Comparison of ENCODE assay signal across 23 cellular contexts in genomic region chr17:50792132-50792531, GRCh38. TPM values are rescaled to one million over a fixed set of nuclear protein-coding genes. Genes with fewer than 3 reads are reported as not detected.
DNase-seq lines count a peak whose midpoint lies in the region; ATAC-seq, FAIRE-seq and TF ChIP-seq lines count a peak whose summit lies in the region.
"Had no signal": no experiment of that assay in that cellular context is flagged by ENCODE, and none has a peak within 500 bp of the region (broad histone marks: within the 10 kb centered on the region; RNA-seq: fewer than 3 reads in every experiment).

No MANE protein-coding gene starts in this region.

- no peaks in the 10 kb centered on the region for H3K79me2 ChIP-seq in K562 (ENCODE audit: control insufficient read depth, insufficient read depth, low read length)

- H3K27me3 ChIP-seq in K562 (ENCODE audit: control insufficient read depth in 2 of 2, insufficient read depth in 2 of 2, low read length in 2 of 2): no peaks in the 10 kb centered on the region
- H3K27me3 ChIP-seq in left ventricle myocardium inferior (ENCODE audit: low read depth): no peaks in the 10 kb centered on the region
- H3K27me3 ChIP-seq: BE2C, BLaER1 had no signal

- H3K27ac ChIP-seq in K562 (ENCODE audit: extremely low read depth, low read depth, low read length) (no peak overlapping the region), left ventricle myocardium inferior (replicated peaks) (no peak overlapping the region)
- H3K27ac ChIP-seq: BLaER1, C4-2B had no signal

- no peaks in the 10 kb centered on the region for H3K9me1 ChIP-seq in K562 (ENCODE audit: control insufficient read depth, insufficient read depth, low read length)

- H3K9me3 Mint-ChIP-seq in CD14-positive monocyte: no peaks in the 10 kb centered on the region
- H3K9me3 Mint-ChIP-seq: CD4-positive, alpha-beta memory T cell; CD8-positive, alpha-beta memory T cell had no signal

- no peak overlapping the region for H3K4me3 Mint-ChIP-seq in CD14-positive monocyte
- H3K4me3 Mint-ChIP-seq: CD4-positive, alpha-beta memory T cell; CD4-positive, CD25-positive, alpha-beta regulatory T cell; CD8-positive, alpha-beta memory T cell had no signal

- ATAC-seq in K562: peak; percentile 64

- TF ChIP-seq POLR2A in K562 (conservative IDR thresholded peaks at IDR 0.05): no peak

- in situ Hi-C loops in K562 (cut with MboI): no loop called here

- TF ChIP-seq CTCF in CD14-positive monocyte (IDR thresholded peaks at IDR 0.05): no peak
- TF ChIP-seq CTCF in K562 (IDR thresholded peaks at IDR 0.05 in 2 of 3, conservative IDR thresholded peaks at IDR 0.05 in 1 of 3; ENCODE audit: insufficient read depth in 2 of 3, low read depth in 1 of 3, low read length in 3 of 3): no peak
- TF ChIP-seq CTCF in left ventricle myocardium inferior (IDR thresholded peaks at IDR 0.05; ENCODE audit: borderline replicate concordance): no peak

- peaks cover 0 to 13% (median 7%) of the 10 kb centered on the region in 3 donors for H3K27me3 Mint-ChIP-seq in CD14-positive monocyte (ENCODE audit: low read depth in 3 of 3)

- peak; percentile 40 for FAIRE-seq in K562 (lab: Jason Lieb, UNC)
- FAIRE-seq: A204.1, D721Med, G401.6, GM12891, GM19239 had no signal

- CTCF ChIA-PET in K562 (lab: Yijun Ruan, JAX; ENCODE audit: low intra/inter-chr PET ratio): no interaction called here

- H3K27ac Mint-ChIP-seq in CD14-positive monocyte: peak overlapping the region in 4 of 7 donors; percentile 82 to 94 (median 92)
- H3K27ac Mint-ChIP-seq: CD4-positive, alpha-beta memory T cell; CD4-positive, CD25-positive, alpha-beta regulatory T cell; CD8-positive, alpha-beta memory T cell had no signal

- H3K9me3 ChIP-seq in K562 (replicated peaks; ENCODE audit: control insufficient read depth, insufficient read depth, low read depth, low read length) (no peaks in the 10 kb centered on the region), left ventricle myocardium inferior (replicated peaks) (no peaks in the 10 kb centered on the region)
- H3K9me3 ChIP-seq: BE2C, BLaER1 had no signal

- no TSS peak for BruUV-seq in K562 (replicated peaks; lab: Mats Ljungman, UMichigan)

- H3K36me3 Mint-ChIP-seq in CD14-positive monocyte: no peaks in the 10 kb centered on the region
- H3K36me3 Mint-ChIP-seq: CD4-positive, alpha-beta memory T cell; CD4-positive, CD25-positive, alpha-beta regulatory T cell; CD8-positive, alpha-beta memory T cell had no signal

- no peak for TF ChIP-seq EP300 in K562 (IDR thresholded peaks at IDR 0.05; ENCODE audit: low read length)

- no peak for TF ChIP-seq RAD21 in K562 (CRISPR knock-in tag; conservative IDR thresholded peaks at IDR 0.05 in 1 of 2, IDR thresholded peaks at IDR 0.05 in 1 of 2)

- H3K36me3 ChIP-seq in K562 (ENCODE audit: control insufficient read depth, insufficient read depth, low read length): no peaks in the 10 kb centered on the region
- no peaks in the 10 kb centered on the region for H3K36me3 ChIP-seq in left ventricle myocardium inferior
- H3K36me3 ChIP-seq: BE2C, BLaER1 had no signal

- no peak for DNase-seq in CD14-positive monocyte (ENCODE audit: low spot score)
- DNase-seq in K562 (ENCODE audit: extremely low read depth in 1 of 4, low spot score in 3 of 4): peak in 1 of 4 experiments; percentile 15
- DNase-seq in cerebellar cortex (ENCODE audit: low spot score): no peak
- DNase-seq in left ventricle myocardium inferior: no peak
- DNase-seq in activated naive CD4-positive, alpha-beta T cell (lab: John Stamatoyannopoulos, UW): no peak
- DNase-seq: 8988T; ACHN; BE2C; CD4-positive, alpha-beta memory T cell; CD4-positive, CD25-positive, alpha-beta regulatory T cell; CD8-positive, alpha-beta memory T cell; COR-L47; DMS79 treated with DMSO at 0.1 percent for 48 hours; GF-D8 had no signal

- H3K9ac ChIP-seq in K562 (ENCODE audit: insufficient read depth in 1 of 2, low read depth in 2 of 2, low read length in 2 of 2): no peak overlapping the region
- H3K9ac ChIP-seq: BLaER1 had no signal

- intact Hi-C loops in CD14-positive monocyte (cut with micrococcal nuclease): no loop called here
- intact Hi-C loops in K562 (cut with micrococcal nuclease): no loop called here
- intact Hi-C loops in left ventricle myocardium inferior (cut with micrococcal nuclease): no loop called here

- peaks cover 0 to 3% of the 10 kb centered on the region in 2 experiments; a peak in 2 of 5 replicates for H3K4me1 ChIP-seq in K562 (replicated peaks in 1 of 2; ENCODE audit: control insufficient read depth in 2 of 2, insufficient read depth in 2 of 2, low read length in 2 of 2)
- no peaks in the 10 kb centered on the region for H3K4me1 ChIP-seq in left ventricle myocardium inferior

- H3K4me2 ChIP-seq in K562 (ENCODE audit: insufficient read depth, low read length): no peak overlapping the region
- H3K4me2 ChIP-seq: BLaER1 had no signal

- H3K4me3 ChIP-seq in K562 (no peak overlapping the region), left ventricle myocardium inferior (no peak overlapping the region)
- H3K4me3 ChIP-seq: BLaER1 had no signal

- H2AFZ ChIP-seq in K562 (ENCODE audit: low read depth, low read length): peak overlapping the region; percentile 33; the same call in 1 of the 2 replicates

- POLR2A ChIA-PET in K562 (lab: Yijun Ruan, JAX): interaction anchor here (1.4 kb wide), 1 partner anchor 10 kb away, joined by 4 read pairs; no protein-coding TSS in a partner anchor

- peaks cover 41% of the 10 kb centered on the region for H3K4me1 Mint-ChIP-seq in CD14-positive monocyte
- H3K4me1 Mint-ChIP-seq: CD4-positive, alpha-beta memory T cell had no signal

- WGBS in K562 (ENCODE audit: insufficient coverage, low coverage, missing lambda C conversion rate): 30% methylated on average over 7 of the region's 7 CpGs

- 0 out of 2 replicates have a peak, but pooled peaks cover 3% of the 10 kb centered on the region for H4K20me1 ChIP-seq in K562 (replicated peaks; ENCODE audit: control insufficient read depth, insufficient read depth, low read length)
- H4K20me1 ChIP-seq: BLaER1 had no signal

TF ChIP-seq in K562, 482 proteins besides CTCF, POLR2A, EP300 and RAD21 (continues in another document):
- no peak for TF ChIP-seq NR2C2 (CRISPR knock-in tag; IDR thresholded peaks at IDR 0.05)
- peak; percentile 35; the same call in 1 of the 2 replicates for TF ChIP-seq NR2C2 (tag; IDR thresholded peaks at IDR 0.05)
- TF ChIP-seq ZNF23 (CRISPR knock-in tag; IDR thresholded peaks at IDR 0.05): no peak

RNA-seq across cellular contexts. Expression of gene ANKRD40CL, which starts 24.8 kb away (rescaled TPM):
- polyA plus RNA-seq in CD14-positive monocyte: not detected
- total RNA-seq in K562 (2011; cell fraction: chromatin; rRNA removed; ENCODE audit: low replicate concordance): not detected in 2 replicates
- total RNA-seq in K562 (2011; cell fraction: nucleolus; rRNA removed): not detected in 2 replicates
- not detected in 2 replicates for total RNA-seq in K562 (2011; cell fraction: nucleoplasm; rRNA removed)
- total RNA-seq in K562 (2014; rRNA removed): not detected in 2 replicates
- total RNA-seq in K562 (2014; rRNA removed; fragmentation: Illumina TruSeq; extraction: Trizol): not detected in 2 replicates
- total RNA-seq in K562 (2015; rRNA removed; fragmentation: Illumina TruSeq; extraction: Trizol): not detected in 2 replicates
- not detected in 2 replicates for total RNA-seq in K562 (2021)
- polyA plus RNA-seq in K562 (2011; rRNA removed): not detected in 2 replicates
- polyA plus RNA-seq in K562 (2011; cell fraction: cytosol; rRNA removed): not detected in 2 replicates
- not detected in 2 replicates for polyA plus RNA-seq in K562 (2011; cell fraction: nucleus; rRNA removed)
- not detected in 2 replicates for polyA plus RNA-seq in K562 (2012)
- polyA plus RNA-seq in K562 (2014; fragmentation: Illumina TruSeq; extraction: Trizol): not detected in 2 replicates
- not detected for polyA plus RNA-seq in K562 (2014; fragmentation: Nextera tagmentation; extraction: Ambion mirVana)
- not detected in 2 replicates for polyA plus RNA-seq in K562 (2014; rRNA removed)
- polyA minus RNA-seq in K562 (2011; rRNA and poly(A)+ RNA removed): not detected in 2 replicates
- polyA minus RNA-seq in K562 (2011; cell fraction: cytosol; rRNA and poly(A)+ RNA removed): not detected in 2 replicates
- not detected in 2 replicates for polyA minus RNA-seq in K562 (2011; cell fraction: nucleus; rRNA and poly(A)+ RNA removed)
- not detected for total RNA-seq in left ventricle myocardium inferior
- total RNA-seq: A673; CD4-positive, alpha-beta memory T cell; CD4-positive, CD25-positive, alpha-beta regulatory T cell; CD8-positive, alpha-beta memory T cell had no signal
- polyA plus RNA-seq: AG04450; CD4-positive, alpha-beta memory T cell; CD4-positive, CD25-positive, alpha-beta regulatory T cell; CD8-positive, alpha-beta memory T cell had no signal

RNA-seq across cellular contexts. Expression of gene WFIKKN2, which starts 43.3 kb away (rescaled TPM):
- polyA plus RNA-seq in CD14-positive monocyte (not detected), K562 (2011; rRNA removed) (not detected in 2 replicates), K562 (2014; fragmentation: Illumina TruSeq; extraction: Trizol) (not detected in 2 replicates), K562 (2014; fragmentation: Nextera tagmentation; extraction: Ambion mirVana) (not detected), K562 (2014; rRNA removed) (not detected in 2 replicates)
- not detected in 2 replicates for total RNA-seq in K562 (2011; cell fraction: chromatin; rRNA removed; ENCODE audit: low replicate concordance)
- not detected in 2 replicates for total RNA-seq in K562 (2011; cell fraction: nucleolus; rRNA removed)
- total RNA-seq in K562 (2011; cell fraction: nucleoplasm; rRNA removed): not detected in 2 replicates
- total RNA-seq in K562 (2014; rRNA removed) (not detected in 2 replicates), K562 (2014; rRNA removed; fragmentation: Illumina TruSeq; extraction: Trizol) (not detected in 2 replicates), K562 (2015; rRNA removed; fragmentation: Illumina TruSeq; extraction: Trizol) (not detected in 2 replicates), K562 (2021) (0.07 TPM in 1 of 2 replicates, not detected in the other), left ventricle myocardium inferior (0.25 TPM)
- polyA plus RNA-seq in K562 (2011; cell fraction: cytosol; rRNA removed): not detected in 2 replicates
- 0.04 TPM in 1 of 2 replicates, not detected in the other for polyA plus RNA-seq in K562 (2011; cell fraction: nucleus; rRNA removed)
- 0.01 and 0.03 TPM in 2 replicates for polyA plus RNA-seq in K562 (2012)
- polyA minus RNA-seq in K562 (2011; rRNA and poly(A)+ RNA removed): not detected in 2 replicates
- polyA minus RNA-seq in K562 (2011; cell fraction: cytosol; rRNA and poly(A)+ RNA removed): not detected in 2 replicates
- not detected in 2 replicates for polyA minus RNA-seq in K562 (2011; cell fraction: nucleus; rRNA and poly(A)+ RNA removed)
- total RNA-seq: A673; CD4-positive, alpha-beta memory T cell; CD4-positive, CD25-positive, alpha-beta regulatory T cell; CD8-positive, alpha-beta memory T cell had no signal
- polyA plus RNA-seq: CD4-positive, alpha-beta memory T cell; CD4-positive, CD25-positive, alpha-beta regulatory T cell; CD8-positive, alpha-beta memory T cell had no signal
